In the genomic region with DNA sequence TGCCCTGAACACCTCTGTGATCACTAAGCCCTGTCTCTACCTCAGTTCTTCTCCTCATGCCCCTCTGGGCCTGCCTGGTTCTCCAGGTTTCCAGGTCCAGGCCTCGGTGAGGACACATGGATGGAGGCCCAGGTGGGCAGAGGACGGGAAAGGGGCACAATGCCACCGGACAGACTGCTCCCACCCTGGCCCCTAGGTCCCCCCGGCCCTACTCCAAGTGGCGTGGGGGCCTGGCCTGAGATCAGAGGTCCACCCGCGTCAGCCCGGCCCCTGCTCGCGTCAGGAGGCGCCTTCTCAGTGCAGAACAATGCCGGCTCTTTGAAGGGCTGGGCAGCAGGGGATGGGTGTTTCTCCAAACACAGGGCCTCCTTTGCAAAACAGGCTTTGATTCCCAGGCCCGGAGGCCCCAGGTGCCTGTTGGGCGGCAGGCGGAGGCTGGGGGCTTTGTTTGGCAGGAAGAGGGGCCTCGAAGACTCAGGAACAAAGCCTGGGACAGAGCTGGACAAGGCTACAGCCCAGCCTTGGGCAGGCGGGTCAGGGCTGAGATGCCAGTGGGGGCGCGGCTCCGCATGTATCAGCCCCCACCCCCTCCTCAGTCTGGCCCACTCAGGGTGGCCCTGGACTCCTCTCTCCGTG, we compare ENCODE assay signal across 1 cellular context.
TF ChIP-seq lines count a peak whose summit lies in the region.

No MANE protein-coding gene starts in this region.

TF ChIP-seq in HepG2, 621 proteins besides CTCF, POLR2A, EP300 and RAD21 (continued from another document and continues in another):
- TF ChIP-seq ZNF362 (CRISPR knock-in tag; IDR thresholded peaks at IDR 0.05; ENCODE audit: borderline replicate concordance) (peak; percentile 76; the same call in 1 of the 2 replicates), ZNF143 (CRISPR knock-in tag; IDR thresholded peaks at IDR 0.05) (peak; percentile 50; the same call in 1 of the 2 replicates), FOXA1 (IDR thresholded peaks at IDR 0.05) (no peak), FOXA1 (CRISPR knock-in tag; IDR thresholded peaks at IDR 0.05) (peak; percentile 40; the same call in 1 of the 2 replicates), SSRP1 (CRISPR knock-in tag; IDR thresholded peaks at IDR 0.05) (no peak), KDM4B (CRISPR knock-in tag; IDR thresholded peaks at IDR 0.05) (0 out of 2 replicates have a peak, but pooled peaks have one; percentile 31), ATAD3A (CRISPR knock-in tag; IDR thresholded peaks at IDR 0.05) (no peak), ZIK1 (CRISPR knock-in tag; IDR thresholded peaks at IDR 0.05; ENCODE audit: borderline replicate concordance, low read depth) (no peak), CSRNP1 (CRISPR knock-in tag; IDR thresholded peaks at IDR 0.05) (no peak), PBX2 (CRISPR knock-in tag; IDR thresholded peaks at IDR 0.05) (no peak), ZNF782 (CRISPR knock-in tag; IDR thresholded peaks at IDR 0.05; ENCODE audit: borderline replicate concordance) (peak; percentile 7; the same call in 1 of the 2 replicates), IKZF4 (CRISPR knock-in tag; IDR thresholded peaks at IDR 0.05; ENCODE audit: borderline replicate concordance, low read depth, not compliant biosample characterization) (no peak), SP5 (CRISPR knock-in tag; IDR thresholded peaks at IDR 0.05; ENCODE audit: borderline replicate concordance, low read depth) (peak; percentile 89), KDM3A (CRISPR knock-in tag; IDR thresholded peaks at IDR 0.05; ENCODE audit: low read depth) (no peak; the same call in 1 of the 2 replicates), ZBTB43 (CRISPR knock-in tag; conservative IDR thresholded peaks at IDR 0.05) (no peak), MBNL3 (CRISPR knock-in tag; conservative IDR thresholded peaks at IDR 0.05) (no peak), MEIS1 (CRISPR knock-in tag; IDR thresholded peaks at IDR 0.05; ENCODE audit: borderline replicate concordance) (no peak), NFIC (IDR thresholded peaks at IDR 0.05; ENCODE audit: low read length) (peak; percentile 60; the same call in 1 of the 2 replicates), HDAC1 (CRISPR knock-in tag; IDR thresholded peaks at IDR 0.05) (peak; percentile 67), ELF3 (CRISPR knock-in tag; IDR thresholded peaks at IDR 0.05) (peak; percentile 14; the same call in 1 of the 2 replicates), ZNF850 (CRISPR knock-in tag; conservative IDR thresholded peaks at IDR 0.05) (no peak), TFE3 (CRISPR knock-in tag; IDR thresholded peaks at IDR 0.05) (peak; percentile 60; the same call in 1 of the 2 replicates), TIGD3 (CRISPR knock-in tag; IDR thresholded peaks at IDR 0.05; ENCODE audit: borderline replicate concordance) (no peak), ZBTB8A (CRISPR knock-in tag; IDR thresholded peaks at IDR 0.05; ENCODE audit: borderline replicate concordance, low read depth) (no peak), KDM5A (IDR thresholded peaks at IDR 0.05; ENCODE audit: borderline replicate concordance, low read length) (no peak), ZSCAN31 (CRISPR knock-in tag; IDR thresholded peaks at IDR 0.05; ENCODE audit: low read depth) (no peak), FOXP1 (IDR thresholded peaks at IDR 0.05) (no peak), FOXP1 (CRISPR knock-in tag; IDR thresholded peaks at IDR 0.05) (peak; percentile 83), TGIF2 (CRISPR knock-in tag; IDR thresholded peaks at IDR 0.05) (no peak), HNF1B (CRISPR knock-in tag; IDR thresholded peaks at IDR 0.05) (no peak), KLF16 (CRISPR knock-in tag; IDR thresholded peaks at IDR 0.05) (peak in 1 of 2 experiments; percentile 55; a peak in 2 of 4 replicates)
- TF ChIP-seq, protein P1, sequence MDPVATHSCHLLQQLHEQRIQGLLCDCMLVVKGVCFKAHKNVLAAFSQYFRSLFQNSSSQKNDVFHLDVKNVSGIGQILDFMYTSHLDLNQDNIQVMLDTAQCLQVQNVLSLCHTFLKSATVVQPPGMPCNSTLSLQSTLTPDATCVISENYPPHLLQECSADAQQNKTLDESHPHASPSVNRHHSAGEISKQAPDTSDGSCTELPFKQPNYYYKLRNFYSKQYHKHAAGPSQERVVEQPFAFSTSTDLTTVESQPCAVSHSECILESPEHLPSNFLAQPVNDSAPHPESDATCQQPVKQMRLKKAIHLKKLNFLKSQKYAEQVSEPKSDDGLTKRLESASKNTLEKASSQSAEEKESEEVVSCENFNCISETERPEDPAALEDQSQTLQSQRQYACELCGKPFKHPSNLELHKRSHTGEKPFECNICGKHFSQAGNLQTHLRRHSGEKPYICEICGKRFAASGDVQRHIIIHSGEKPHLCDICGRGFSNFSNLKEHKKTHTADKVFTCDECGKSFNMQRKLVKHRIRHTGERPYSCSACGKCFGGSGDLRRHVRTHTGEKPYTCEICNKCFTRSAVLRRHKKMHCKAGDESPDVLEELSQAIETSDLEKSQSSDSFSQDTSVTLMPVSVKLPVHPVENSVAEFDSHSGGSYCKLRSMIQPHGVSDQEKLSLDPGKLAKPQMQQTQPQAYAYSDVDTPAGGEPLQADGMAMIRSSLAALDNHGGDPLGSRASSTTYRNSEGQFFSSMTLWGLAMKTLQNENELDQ (CRISPR knock-in tag; IDR thresholded peaks at IDR 0.05; ENCODE audit: borderline replicate concordance), result no peak
- TF ChIP-seq, protein P2, sequence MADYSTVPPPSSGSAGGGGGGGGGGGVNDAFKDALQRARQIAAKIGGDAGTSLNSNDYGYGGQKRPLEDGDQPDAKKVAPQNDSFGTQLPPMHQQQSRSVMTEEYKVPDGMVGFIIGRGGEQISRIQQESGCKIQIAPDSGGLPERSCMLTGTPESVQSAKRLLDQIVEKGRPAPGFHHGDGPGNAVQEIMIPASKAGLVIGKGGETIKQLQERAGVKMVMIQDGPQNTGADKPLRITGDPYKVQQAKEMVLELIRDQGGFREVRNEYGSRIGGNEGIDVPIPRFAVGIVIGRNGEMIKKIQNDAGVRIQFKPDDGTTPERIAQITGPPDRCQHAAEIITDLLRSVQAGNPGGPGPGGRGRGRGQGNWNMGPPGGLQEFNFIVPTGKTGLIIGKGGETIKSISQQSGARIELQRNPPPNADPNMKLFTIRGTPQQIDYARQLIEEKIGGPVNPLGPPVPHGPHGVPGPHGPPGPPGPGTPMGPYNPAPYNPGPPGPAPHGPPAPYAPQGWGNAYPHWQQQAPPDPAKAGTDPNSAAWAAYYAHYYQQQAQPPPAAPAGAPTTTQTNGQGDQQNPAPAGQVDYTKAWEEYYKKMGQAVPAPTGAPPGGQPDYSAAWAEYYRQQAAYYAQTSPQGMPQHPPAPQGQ (CRISPR knock-in tag; IDR thresholded peaks at IDR 0.05; ENCODE audit: borderline replicate concordance), result no peak
- TF ChIP-seq, protein P3, sequence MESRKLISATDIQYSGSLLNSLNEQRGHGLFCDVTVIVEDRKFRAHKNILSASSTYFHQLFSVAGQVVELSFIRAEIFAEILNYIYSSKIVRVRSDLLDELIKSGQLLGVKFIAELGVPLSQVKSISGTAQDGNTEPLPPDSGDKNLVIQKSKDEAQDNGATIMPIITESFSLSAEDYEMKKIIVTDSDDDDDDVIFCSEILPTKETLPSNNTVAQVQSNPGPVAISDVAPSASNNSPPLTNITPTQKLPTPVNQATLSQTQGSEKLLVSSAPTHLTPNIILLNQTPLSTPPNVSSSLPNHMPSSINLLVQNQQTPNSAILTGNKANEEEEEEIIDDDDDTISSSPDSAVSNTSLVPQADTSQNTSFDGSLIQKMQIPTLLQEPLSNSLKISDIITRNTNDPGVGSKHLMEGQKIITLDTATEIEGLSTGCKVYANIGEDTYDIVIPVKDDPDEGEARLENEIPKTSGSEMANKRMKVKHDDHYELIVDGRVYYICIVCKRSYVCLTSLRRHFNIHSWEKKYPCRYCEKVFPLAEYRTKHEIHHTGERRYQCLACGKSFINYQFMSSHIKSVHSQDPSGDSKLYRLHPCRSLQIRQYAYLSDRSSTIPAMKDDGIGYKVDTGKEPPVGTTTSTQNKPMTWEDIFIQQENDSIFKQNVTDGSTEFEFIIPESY (CRISPR knock-in tag; IDR thresholded peaks at IDR 0.05), result peak; percentile 6
- TF ChIP-seq, protein P4, sequence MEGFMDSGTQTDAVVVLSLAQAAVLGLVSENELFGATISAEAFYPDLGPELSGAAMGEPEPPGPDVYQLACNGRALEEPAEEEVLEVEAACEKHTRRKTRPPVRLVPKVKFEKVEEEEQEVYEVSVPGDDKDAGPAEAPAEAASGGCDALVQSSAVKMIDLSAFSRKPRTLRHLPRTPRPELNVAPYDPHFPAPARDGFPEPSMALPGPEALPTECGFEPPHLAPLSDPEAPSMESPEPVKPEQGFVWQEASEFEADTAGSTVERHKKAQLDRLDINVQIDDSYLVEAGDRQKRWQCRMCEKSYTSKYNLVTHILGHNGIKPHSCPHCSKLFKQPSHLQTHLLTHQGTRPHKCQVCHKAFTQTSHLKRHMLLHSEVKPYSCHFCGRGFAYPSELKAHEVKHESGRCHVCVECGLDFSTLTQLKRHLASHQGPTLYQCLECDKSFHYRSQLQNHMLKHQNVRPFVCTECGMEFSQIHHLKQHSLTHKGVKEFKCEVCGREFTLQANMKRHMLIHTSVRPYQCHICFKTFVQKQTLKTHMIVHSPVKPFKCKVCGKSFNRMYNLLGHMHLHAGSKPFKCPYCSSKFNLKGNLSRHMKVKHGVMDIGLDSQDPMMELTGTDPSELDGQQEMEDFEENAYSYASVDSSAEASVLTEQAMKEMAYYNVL (CRISPR knock-in tag; IDR thresholded peaks at IDR 0.05; ENCODE audit: borderline replicate concordance), result peak; percentile 82; the same call in 1 of the 2 replicates
